Comparison of ENCODE assay signal across 15 cellular contexts in the genomic region with DNA sequence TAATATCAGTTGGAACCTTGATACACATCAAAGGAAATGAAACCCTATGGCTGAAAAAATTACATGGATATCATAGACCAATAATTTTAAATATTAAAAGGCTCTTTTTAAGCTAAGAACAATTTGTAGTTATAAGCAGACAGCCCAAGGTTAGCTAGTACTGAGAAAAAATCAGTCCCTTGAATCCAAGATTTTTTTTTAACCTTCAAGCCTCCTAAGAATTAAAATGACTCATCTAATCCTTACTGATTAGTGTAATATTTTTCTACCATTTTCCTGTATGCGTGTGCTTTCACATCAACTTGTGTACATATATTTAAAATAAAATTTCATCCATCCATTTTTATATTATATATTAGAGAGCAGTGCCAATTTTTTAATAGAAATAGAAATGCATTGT.
DNase-seq lines count a peak whose midpoint lies in the region; FAIRE-seq and TF ChIP-seq lines count a peak whose summit lies in the region.
"Had no signal": no experiment of that assay in that cellular context is flagged by ENCODE, and none has a peak within 500 bp of the region (broad histone marks: within the 10 kb centered on the region; RNA-seq: fewer than 3 reads in every experiment).

No MANE protein-coding gene starts in this region.

- H3K27ac ChIP-seq in SK-N-MC (0 out of 2 replicates have a peak overlapping the region, but pooled peaks have one; percentile 1), colonic mucosa (no peak overlapping the region)
- H3K27ac ChIP-seq: KMS-11 had no signal

- H3K9ac ChIP-seq in SK-N-MC (ENCODE audit: insufficient read length) (no peak overlapping the region), colonic mucosa (ENCODE audit: low read depth in 2 of 2, low read length in 2 of 2) (no peak overlapping the region)
- H3K9ac ChIP-seq: KMS-11 had no signal

- peaks cover 18% of the 10 kb centered on the region for H3K9me3 Mint-ChIP-seq in chondrocyte (ENCODE audit: low read depth)

- H3K4me3 ChIP-seq in MG63 (peak overlapping the region; percentile 42), SK-N-MC (no peak overlapping the region), colonic mucosa (no peak overlapping the region)

- no peaks in the 10 kb centered on the region for H3K27me3 Mint-ChIP-seq in chondrocyte (ENCODE audit: low read depth)

- FAIRE-seq in GM12891 (lab: Jason Lieb, UNC) = no peak

- no peaks in the 10 kb centered on the region for H3K36me3 ChIP-seq in MG63
- H3K36me3 ChIP-seq in SK-N-MC (ENCODE audit: insufficient read depth, low read length) = no peaks in the 10 kb centered on the region
- H3K36me3 ChIP-seq in colonic mucosa = no peaks in the 10 kb centered on the region

- no peak for TF ChIP-seq POLR2A in GM12891 (IDR thresholded peaks at IDR 0.05; ENCODE audit: low read depth, low read length)

- intact Hi-C loops in colonic mucosa (cut with DNase I) = no loop called here

- H3K4me3 Mint-ChIP-seq in chondrocyte (ENCODE audit: unreplicated experiment) = no peak overlapping the region

- H3K9me3 ChIP-seq in MG63 (no peaks in the 10 kb centered on the region), SK-N-MC (ENCODE audit: low read depth, low read length) (no peaks in the 10 kb centered on the region), colonic mucosa (no peaks in the 10 kb centered on the region)

- H3K27ac Mint-ChIP-seq in chondrocyte (ENCODE audit: unreplicated experiment) = no peak overlapping the region

- TF ChIP-seq CTCF in chondrocyte (IDR thresholded peaks at IDR 0.05) (no peak), colonic mucosa (IDR thresholded peaks at IDR 0.05) (no peak)

- no peaks in the 10 kb centered on the region for H3K4me1 ChIP-seq in colonic mucosa

- H3K36me3 Mint-ChIP-seq in chondrocyte (ENCODE audit: low read depth) = peaks cover 10% of the 10 kb centered on the region

- no peaks in the 10 kb centered on the region for H3K4me1 Mint-ChIP-seq in chondrocyte (ENCODE audit: low read depth)

- DNase-seq in MG63 = no peak
- no peak for DNase-seq in SK-N-MC (ENCODE audit: low read depth, low spot score)
- peak; percentile 6 for DNase-seq in fibroblast of peridontal ligament (ENCODE audit: extremely low read depth)
- DNase-seq in stromal cell of bone marrow (ENCODE audit: low read depth) = peak; percentile 8
- no peak for DNase-seq in chondrocyte (ENCODE audit: low spot score)
- DNase-seq in colonic mucosa = no peak
- DNase-seq in GM12891 (ENCODE audit: insufficient read length, low spot score) = no peak
- DNase-seq: COR-L47, DMS153, GOT3, NCI-H1092 treated with DMSO at 0.1 percent for 48 hours, NCI-H524, RPMI8226, SIG-M5 had no signal

- H3K27me3 ChIP-seq in MG63 (no peaks in the 10 kb centered on the region), colonic mucosa (no peaks in the 10 kb centered on the region)

TF ChIP-seq in GM12891, 5 proteins besides CTCF, POLR2A, EP300 and RAD21:
- no peak for TF ChIP-seq TAF1 (IDR thresholded peaks at IDR 0.05; ENCODE audit: low read depth, low read length)
- TF ChIP-seq POU2F2 (IDR thresholded peaks at IDR 0.05; ENCODE audit: low read depth, low read length) = no peak
- TF ChIP-seq POLR2AphosphoS5 (IDR thresholded peaks at IDR 0.05; ENCODE audit: low read depth, low read length) = no peak
- no peak for TF ChIP-seq PAX5 (IDR thresholded peaks at IDR 0.05; ENCODE audit: insufficient read depth, low read length, severe bottlenecking)
- TF ChIP-seq SPI1 (IDR thresholded peaks at IDR 0.05; ENCODE audit: low read depth, low read length) = no peak

Comparison
In these comparisons a context has a peak if more than half of its experiments do, and no peak if none do; other contexts are left out.
1. DNase-seq: peak in fibroblast of peridontal ligament (single experiment) and stromal cell of bone marrow (single experiment); none in MG63 (single experiment), SK-N-MC (single experiment), chondrocyte (single experiment), colonic mucosa (single experiment) and GM12891 (single experiment).